8 cellular contexts compared by ENCODE assay signal in the genomic region with DNA sequence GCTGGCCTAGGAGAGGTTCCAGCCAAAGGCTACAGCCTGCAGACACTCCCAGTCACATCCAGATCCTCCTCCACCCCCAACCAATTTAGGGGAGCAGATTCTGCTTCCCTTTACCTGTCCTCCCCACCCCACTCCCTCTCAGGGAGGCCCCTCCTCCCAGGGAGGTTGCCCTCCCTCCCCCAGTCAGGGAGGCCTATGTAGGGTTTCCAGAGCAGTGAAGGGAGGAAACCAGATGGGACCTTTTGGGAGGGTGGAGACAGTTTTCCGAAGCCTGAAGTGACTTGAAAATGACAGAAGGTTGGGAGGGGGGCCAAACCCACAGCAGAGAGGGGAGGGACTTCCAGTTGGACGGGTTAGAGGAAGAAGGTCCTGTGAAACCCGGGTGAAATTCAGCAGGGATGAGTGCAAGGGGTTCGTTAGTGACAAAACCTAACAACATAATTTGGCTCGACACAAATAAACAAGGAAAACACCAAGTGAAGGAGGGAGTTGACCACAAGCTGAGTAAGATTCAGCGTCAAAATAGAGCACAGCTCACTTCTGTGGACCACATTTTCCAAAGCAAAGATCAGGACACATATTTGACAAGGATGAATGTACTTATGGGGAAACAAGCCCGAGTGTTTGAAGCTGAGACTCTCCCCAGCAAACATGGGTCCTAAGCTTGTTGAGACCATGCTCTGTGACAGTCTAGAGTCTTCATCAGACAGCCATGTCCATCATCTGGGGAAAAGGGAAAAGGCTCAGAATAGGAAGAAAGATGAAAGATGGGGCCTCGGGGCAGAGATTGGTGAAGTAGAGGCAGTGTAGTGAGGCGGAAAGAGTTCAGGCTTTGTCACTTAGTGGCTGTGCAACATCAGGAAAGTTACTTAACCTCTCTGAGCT. TPM values are rescaled to one million over a fixed set of nuclear protein-coding genes. Genes with fewer than 3 reads are reported as not detected.
A peak's percentile ranks its signal among the peaks of the same experiment; 100 is the strongest.
DNase-seq lines count a peak whose midpoint lies in the region; ATAC-seq and TF ChIP-seq lines count a peak whose summit lies in the region.

No MANE protein-coding gene starts in this region.

- TF ChIP-seq EP300 in gastroesophageal sphincter (IDR thresholded peaks at IDR 0.05) = no peak

- intact Hi-C loops in activated T-helper 1 cell treated with anti-CD3 and anti-CD28 coated beads, Interleukin-12 subunit alpha, Interleukin-12 subunit beta, Interleukin-2, Interleukin-4 antibody, amounts not matched to agents 30 ng/mL and 10 ng/mL and 1 ng/mL, durations not matched to agents 14 hours and 24 hours and 36 hours (cut with micrococcal nuclease) = loop anchor here (1.0 to 5.0 kb wide), 3 partner anchors 37 to 153 kb away; a partner anchor contains a TSS

- WGBS in gastroesophageal sphincter (ENCODE audit: low coverage in 1 of 2), 2 donors = 11 to 52% methylated on average over 5 to 8 of the region's 9 CpGs

- H3K27ac ChIP-seq in gastroesophageal sphincter = peak overlapping the region; percentile 91 to 100 (median 94)

- TF ChIP-seq POLR2A in gastroesophageal sphincter (IDR thresholded peaks at IDR 0.05) = peak; percentile 27 to 35

- DNase-seq in GDM1 (lab: John Stamatoyannopoulos, UW) (peak; percentile 66), H4 (ENCODE audit: low spot score) (peak; percentile 67), NCI-H1694 treated with DMSO at 0.1 percent for 48 hours (lab: John Stamatoyannopoulos, UW) (peak; percentile 83), NCI-H2029 (lab: John Stamatoyannopoulos, UW) (no peak), WTC11 (ENCODE audit: low spot score) (no peak)
- DNase-seq in activated T-helper 1 cell treated with anti-CD3 and anti-CD28 coated beads, Interleukin-12 subunit alpha, Interleukin-12 subunit beta, Interleukin-2, Interleukin-4 antibody, amounts not matched to agents 30 ng/mL and 10 ng/mL and 1 ng/mL, durations not matched to agents 14 hours and 24 hours and 36 hours (ENCODE audit: low spot score) = peak; percentile 41
- peak; percentile 42 for DNase-seq in stimulated activated CD4-positive, alpha-beta T cell treated with anti-CD3 and anti-CD28 coated beads, Interleukin-4, amount 100 ng/mL, for 24 hours

- no peaks in the 10 kb centered on the region for H3K27me3 Mint-ChIP-seq in activated T-helper 1 cell treated with anti-CD3 and anti-CD28 coated beads, Interleukin-12 subunit alpha, Interleukin-12 subunit beta, Interleukin-2, Interleukin-4 antibody, amounts not matched to agents 30 ng/mL and 10 ng/mL and 1 ng/mL, durations not matched to agents 14 hours and 24 hours and 36 hours (ENCODE audit: insufficient read depth)
- H3K27me3 Mint-ChIP-seq in WTC11 (ENCODE audit: low read depth) = peaks cover 5% of the 10 kb centered on the region; the same call in 1 of the 2 replicates

- peak overlapping the region; percentile 64 to 99 for H3K4me3 ChIP-seq in gastroesophageal sphincter

- ATAC-seq in gastroesophageal sphincter = peak; percentile 27
- ATAC-seq in WTC11 = no peak

- peaks cover 1% of the 10 kb centered on the region for H3K36me3 Mint-ChIP-seq in activated T-helper 1 cell treated with anti-CD3 and anti-CD28 coated beads, Interleukin-12 subunit alpha, Interleukin-12 subunit beta, Interleukin-2, Interleukin-4 antibody, amounts not matched to agents 30 ng/mL and 10 ng/mL and 1 ng/mL, durations not matched to agents 14 hours and 24 hours and 36 hours (ENCODE audit: low read depth)
- H3K36me3 Mint-ChIP-seq in WTC11 = no peaks in the 10 kb centered on the region

- peak overlapping the region; percentile 91 for H3K4me3 Mint-ChIP-seq in activated T-helper 1 cell treated with anti-CD3 and anti-CD28 coated beads, Interleukin-12 subunit alpha, Interleukin-12 subunit beta, Interleukin-2, Interleukin-4 antibody, amounts not matched to agents 30 ng/mL and 10 ng/mL and 1 ng/mL, durations not matched to agents 14 hours and 24 hours and 36 hours
- no peak overlapping the region for H3K4me3 Mint-ChIP-seq in WTC11

- no peaks in the 10 kb centered on the region for H3K36me3 ChIP-seq in gastroesophageal sphincter

- TF ChIP-seq CTCF in gastroesophageal sphincter (IDR thresholded peaks at IDR 0.05) (no peak), WTC11 (IDR thresholded peaks at IDR 0.05) (no peak)

- H3K9me3 ChIP-seq in gastroesophageal sphincter = no peaks in the 10 kb centered on the region

- CTCF ChIA-PET in WTC11 (lab: Charles Lee) = interaction anchor here (1.2 to 2.4 kb wide), 4 partner anchors 13 to 102 kb away, joined by 3 to 46 read pairs (median 38); a partner anchor contains a TSS

- peaks cover 7 to 51% (median 10%) of the 10 kb centered on the region in 3 donors for H3K4me1 ChIP-seq in gastroesophageal sphincter

- H3K27me3 ChIP-seq in gastroesophageal sphincter = no peaks in the 10 kb centered on the region

- peaks cover 64% of the 10 kb centered on the region for H3K4me1 Mint-ChIP-seq in activated T-helper 1 cell treated with anti-CD3 and anti-CD28 coated beads, Interleukin-12 subunit alpha, Interleukin-12 subunit beta, Interleukin-2, Interleukin-4 antibody, amounts not matched to agents 30 ng/mL and 10 ng/mL and 1 ng/mL, durations not matched to agents 14 hours and 24 hours and 36 hours (ENCODE audit: low read depth)
- H3K4me1 Mint-ChIP-seq in WTC11 = peaks cover 30% of the 10 kb centered on the region

- no peaks in the 10 kb centered on the region for H3K9me3 Mint-ChIP-seq in activated T-helper 1 cell treated with anti-CD3 and anti-CD28 coated beads, Interleukin-12 subunit alpha, Interleukin-12 subunit beta, Interleukin-2, Interleukin-4 antibody, amounts not matched to agents 30 ng/mL and 10 ng/mL and 1 ng/mL, durations not matched to agents 14 hours and 24 hours and 36 hours
- no peaks in the 10 kb centered on the region for H3K9me3 Mint-ChIP-seq in WTC11

- peak overlapping the region; percentile 99 for H3K27ac Mint-ChIP-seq in activated T-helper 1 cell treated with anti-CD3 and anti-CD28 coated beads, Interleukin-12 subunit alpha, Interleukin-12 subunit beta, Interleukin-2, Interleukin-4 antibody, amounts not matched to agents 30 ng/mL and 10 ng/mL and 1 ng/mL, durations not matched to agents 14 hours and 24 hours and 36 hours
- H3K27ac Mint-ChIP-seq in WTC11 = no peak overlapping the region

- POLR2A ChIA-PET in WTC11 (lab: Charles Lee) = interaction anchor here (3.5 kb wide), 1 partner anchor 41 kb away, joined by 11 read pairs; no protein-coding TSS in a partner anchor

TF ChIP-seq in WTC11, 78 proteins besides CTCF, POLR2A, EP300 and RAD21:
- no peak for TF ChIP-seq ZNF219 (CRISPR knock-in tag; IDR thresholded peaks at IDR 0.05; ENCODE audit: borderline replicate concordance)
- no peak for TF ChIP-seq GRHL2 (CRISPR knock-in tag; IDR thresholded peaks at IDR 0.05; ENCODE audit: insufficient replicate concordance, severe bottlenecking)
- TF ChIP-seq TCF7 (CRISPR knock-in tag; IDR thresholded peaks at IDR 0.05; ENCODE audit: low read depth) = no peak
- TF ChIP-seq, protein P1, sequence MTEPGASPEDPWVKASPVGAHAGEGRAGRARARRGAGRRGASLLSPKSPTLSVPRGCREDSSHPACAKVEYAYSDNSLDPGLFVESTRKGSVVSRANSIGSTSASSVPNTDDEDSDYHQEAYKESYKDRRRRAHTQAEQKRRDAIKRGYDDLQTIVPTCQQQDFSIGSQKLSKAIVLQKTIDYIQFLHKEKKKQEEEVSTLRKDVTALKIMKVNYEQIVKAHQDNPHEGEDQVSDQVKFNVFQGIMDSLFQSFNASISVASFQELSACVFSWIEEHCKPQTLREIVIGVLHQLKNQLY (CRISPR knock-in tag; IDR thresholded peaks at IDR 0.05) = no peak
- TF ChIP-seq IRF2 (CRISPR knock-in tag; IDR thresholded peaks at IDR 0.05; ENCODE audit: borderline replicate concordance, low read depth) = no peak
- no peak for TF ChIP-seq TEAD1 (CRISPR knock-in tag; IDR thresholded peaks at IDR 0.05)

RNA-seq across cellular contexts. Expression of a gene that starts 46.4 kb away (rescaled TPM):
- 81.3 and 100 TPM in 2 replicates for total RNA-seq in H4 (2014; rRNA removed; shearing (Covaris generic))
- total RNA-seq in activated T-helper 1 cell treated with anti-CD3 and anti-CD28 coated beads, Interleukin-12 subunit alpha, Interleukin-12 subunit beta, Interleukin-2, Interleukin-4 antibody, amounts not matched to agents 30 ng/mL and 10 ng/mL and 1 ng/mL, durations not matched to agents 14 hours and 24 hours and 36 hours = 97.9 and 101 TPM in 2 replicates
- total RNA-seq in gastroesophageal sphincter (10 to 100 TPM; 23.5 to 33.4 (median 27.5) TPM), WTC11 (2021) (106 to 126 TPM (median 107 TPM) in 3 replicates)

Comparison
In these comparisons a context has a peak if more than half of its experiments do, and no peak if none do; other contexts are left out.
1. DNase-seq: peak in GDM1 (single experiment), H4 (single experiment), NCI-H1694 treated with DMSO at 0.1 percent for 48 hours (single experiment), activated T-helper 1 cell treated with anti-CD3 and anti-CD28 coated beads, Interleukin-12 subunit alpha, Interleukin-12 subunit beta, Interleukin-2, Interleukin-4 antibody, amounts not matched to agents 30 ng/mL and 10 ng/mL and 1 ng/mL, durations not matched to agents 14 hours and 24 hours and 36 hours (single experiment) and stimulated activated CD4-positive, alpha-beta T cell treated with anti-CD3 and anti-CD28 coated beads, Interleukin-4, amount 100 ng/mL, for 24 hours (single experiment); none in NCI-H2029 (single experiment) and WTC11 (single experiment).